Comparison of ENCODE assay signal across 26 cellular contexts in genomic region chr20:57883761-57884160, GRCh38.
"Had no signal": no experiment of that assay in that cellular context is flagged by ENCODE, and none has a peak within 500 bp of the region (broad histone marks: within the 10 kb centered on the region; RNA-seq: fewer than 3 reads in every experiment).

No MANE protein-coding gene starts in this region.

- H3K27ac ChIP-seq: adrenal gland, KMS-11, SJSA1 had no signal

- H3K9ac ChIP-seq: KMS-11 had no signal

- DNase-seq: activated CD4-positive, alpha-beta T cell treated with anti-CD3 and anti-CD28 coated beads for 1 hour; activated CD4-positive, alpha-beta T cell treated with anti-CD3 and anti-CD28 coated beads, Interleukin-2, amount 10 ng/mL, durations not matched to agents 24 days and 14 days; activated CD4-positive, alpha-beta T cell treated with anti-CD3 and anti-CD28 coated beads, Interleukin-2, amount 50 U/mL, for 48 hours; activated naive CD4-positive, alpha-beta T cell treated with anti-CD3 and anti-CD28 coated beads, Interleukin-2, amount 50 U/mL, for 16 hours; activated naive CD8-positive, alpha-beta T cell treated with anti-CD3 and anti-CD28 coated beads, Interleukin-2, amount 10 ng/mL, durations not matched to agents 7 days and 5 days; activated T-cell treated with anti-CD3 and anti-CD28 coated beads, Interleukin-2, amount 50 U/mL, for 1 hour; anterior cingulate cortex; caudate nucleus; MM.1S; NCI-H1105; NCI-H1436; NCI-H1694 treated with DMSO at 0.1 percent for 48 hours; NCI-H2029 treated with DMSO at 0.1 percent for 48 hours; NCI-H345; NCI-H510A; NCI-H526 treated with DMSO at 0.1 percent for 48 hours; NCI-H82; OCI-M1; RPMI8226; SHP77; SW 1271 had no signal

- H3K36me3 ChIP-seq: adrenal gland, SJSA1 had no signal

- H3K4me2 ChIP-seq: KMS-11 had no signal

- H3K4me1 ChIP-seq: adrenal gland had no signal

- H3K27me3 ChIP-seq: adrenal gland had no signal

- H3K9me3 ChIP-seq: adrenal gland, SJSA1 had no signal

- H3K4me3 ChIP-seq: adrenal gland, SJSA1 had no signal

- ATAC-seq: Panc1, SK-N-SH treated with all-trans-retinoic acid at 6 μM for 48 hours had no signal
